7 cellular contexts compared by ENCODE assay signal in genomic region chr20:12250661-12251060, GRCh38.
DNase-seq lines count a peak whose midpoint lies in the region; ATAC-seq, FAIRE-seq and TF ChIP-seq lines count a peak whose summit lies in the region.
"Not testable (repeated sequence)": the region's sequence is repeated elsewhere in the genome, so short reads cannot be mapped to it uniquely, and the experiment has no call there.

No MANE protein-coding gene starts in this region.

- H4K5ac ChIP-seq in H1 (ENCODE audit: insufficient read length, low read depth, low read length), result not testable (repeated sequence)

- not testable (repeated sequence) for H3K14ac ChIP-seq in H1 (ENCODE audit: insufficient read length)

- CTCF ChIA-PET in HEK293 (lab: Yijun Ruan, JAX); K562 (lab: Yijun Ruan, JAX; ENCODE audit: low intra/inter-chr PET ratio); HepG2 (lab: Yijun Ruan, JAX; ENCODE audit: low intra/inter-chr PET ratio, low total read pairs): not testable (repeated sequence)
- CTCF ChIA-PET in H1 (lab: Charles Lee; ENCODE audit: partially characterized antibody), result interaction anchor here (1.1 kb wide), 1 partner anchor 107 kb away, joined by 3 read pairs; no protein-coding TSS in a partner anchor

- peaks cover 31% of the 10 kb centered on the region for H3K9me3 Mint-ChIP-seq in T-helper 1 cell treated with Interleukin-12 subunit alpha and Interleukin-12 subunit beta and Interleukin-4 antibody, amounts not matched to agents 30 μg/mL and 1 μg/mL, for 36 hours
- H3K9me3 Mint-ChIP-seq in neural progenitor cell, result not testable (repeated sequence)

- not testable (repeated sequence) for H3K23me2 ChIP-seq in H1 (ENCODE audit: low read depth, low read length)

- H3K27ac Mint-ChIP-seq in T-helper 1 cell treated with Interleukin-12 subunit alpha and Interleukin-12 subunit beta and Interleukin-4 antibody, amounts not matched to agents 30 μg/mL and 1 μg/mL, for 36 hours, result peak overlapping the region; percentile 5
- H3K27ac Mint-ChIP-seq in neural progenitor cell, result peak overlapping the region; percentile 51

- H3K27me3 Mint-ChIP-seq in T-helper 1 cell treated with Interleukin-12 subunit alpha and Interleukin-12 subunit beta and Interleukin-4 antibody, amounts not matched to agents 30 μg/mL and 1 μg/mL, for 36 hours (ENCODE audit: low read depth); neural progenitor cell (ENCODE audit: insufficient read depth, low read depth): not testable (repeated sequence)

- not testable (repeated sequence) for H2BK120ac ChIP-seq in H1 (replicated peaks; ENCODE audit: low read depth, low read length)

- POLR2A ChIA-PET in HEK293 (lab: Yijun Ruan, JAX); K562 (lab: Yijun Ruan, JAX); H1 (lab: Charles Lee; ENCODE audit: partially characterized antibody); HepG2 (lab: Yijun Ruan, JAX): not testable (repeated sequence)

- not testable (repeated sequence) for FAIRE-seq in K562 (lab: Jason Lieb, UNC); H1 (lab: Jason Lieb, UNC); HepG2 (lab: Jason Lieb, UNC)

- H2AK5ac ChIP-seq in H1 (ENCODE audit: low read depth, low read length), result not testable (repeated sequence)

- in situ Hi-C loops in K562 (cut with MboI); HepG2 (cut with HindIII; ENCODE audit: extremely low pct_ligation_motif_present, low pct_unique_long_range_greater_than_20kb): not testable (repeated sequence)

- not testable (repeated sequence) for H2BK5ac ChIP-seq in H1 (ENCODE audit: low read depth, low read length)

- not testable (repeated sequence) for H3K79me2 ChIP-seq in K562 (ENCODE audit: control insufficient read depth, insufficient read depth, low read length); H1 (ENCODE audit: control insufficient read depth in 1 of 2, insufficient read depth in 2 of 2, low read length in 2 of 2); HepG2 (ENCODE audit: insufficient read depth, low read length); neural progenitor cell (ENCODE audit: low read depth)

- H3K79me1 ChIP-seq in H1 (ENCODE audit: low read depth, low read length), result not testable (repeated sequence)

- H3K4me3 Mint-ChIP-seq in T-helper 1 cell treated with Interleukin-12 subunit alpha and Interleukin-12 subunit beta and Interleukin-4 antibody, amounts not matched to agents 30 μg/mL and 1 μg/mL, for 36 hours; neural progenitor cell: not testable (repeated sequence)

- H3K23ac ChIP-seq in H1 (ENCODE audit: insufficient read length), result not testable (repeated sequence)

- intact Hi-C loops in K562 (cut with micrococcal nuclease); HepG2 (cut with micrococcal nuclease; ENCODE audit: unreplicated experiment): not testable (repeated sequence)

- H3K4me2 ChIP-seq in K562 (ENCODE audit: insufficient read depth, low read length); H1 (ENCODE audit: insufficient read depth in 1 of 2, low read depth in 2 of 2, low read length in 2 of 2); HepG2 (ENCODE audit: low read depth, low read length); neural progenitor cell: not testable (repeated sequence)

- not testable (repeated sequence) for H4K8ac ChIP-seq in H1 (ENCODE audit: extremely low read depth, insufficient read depth, low read length)

- H3K36me3 ChIP-seq in HEK293 (ENCODE audit: control insufficient read depth in 2 of 2, insufficient read depth in 1 of 2, low read length in 2 of 2); K562 (ENCODE audit: control insufficient read depth, insufficient read depth, low read length); H1 (ENCODE audit: control insufficient read depth in 2 of 4, insufficient read depth in 4 of 4, low read length in 3 of 4); HepG2 (replicated peaks in 1 of 2; ENCODE audit: control insufficient read depth in 1 of 2, insufficient read depth in 2 of 2, low read length in 2 of 2); neural progenitor cell: not testable (repeated sequence)

- not testable (repeated sequence) for H2BK12ac ChIP-seq in H1 (ENCODE audit: low read depth, low read length)

- BruUV-seq in K562 (replicated peaks; lab: Mats Ljungman, UMichigan); HepG2 (replicated peaks; lab: Mats Ljungman, UMichigan): not testable (repeated sequence)

- not testable (repeated sequence) for H3K18ac ChIP-seq in H1 (ENCODE audit: extremely low read depth, low read length)

- not testable (repeated sequence) for ATAC-seq in SK-N-SH treated with all-trans-retinoic acid at 6 μM for 48 hours, K562, HepG2

- not testable (repeated sequence) for TF ChIP-seq CTCF in HEK293 (tag by site-specific recombination; IDR thresholded peaks at IDR 0.05); K562 (IDR thresholded peaks at IDR 0.05 in 2 of 3, conservative IDR thresholded peaks at IDR 0.05 in 1 of 3; ENCODE audit: insufficient read depth in 2 of 3, low read depth in 1 of 3, low read length in 3 of 3); H1 (IDR thresholded peaks at IDR 0.05; ENCODE audit: control extremely low read depth in 1 of 3, insufficient read depth in 1 of 3, low read depth in 1 of 3, low read length in 3 of 3); HepG2 (CRISPR knock-in tag; IDR thresholded peaks at IDR 0.05); neural progenitor cell (IDR thresholded peaks at IDR 0.05)

- H4K91ac ChIP-seq in H1 (replicated peaks; ENCODE audit: insufficient read length, low read length), result not testable (repeated sequence)

- H3K27me3 ChIP-seq in K562 (ENCODE audit: control insufficient read depth in 2 of 2, insufficient read depth in 2 of 2, low read length in 2 of 2); H1 (replicated peaks in 1 of 4; ENCODE audit: control insufficient read depth in 3 of 4, extremely low read depth in 1 of 4, insufficient read depth in 3 of 4, low read length in 3 of 4); HepG2 (ENCODE audit: control insufficient read depth in 1 of 2, insufficient read depth in 2 of 2, low read length in 2 of 2); neural progenitor cell: not testable (repeated sequence)

- 0% methylated on average over 1 of the region's 1 CpG for WGBS in K562 (ENCODE audit: insufficient coverage, low coverage, missing lambda C conversion rate)
- 88% methylated on average over 1 of the region's 1 CpG; no CpG with 5 or more reads in 1 of the 2 experiments for WGBS in H1 (ENCODE audit: extremely low coverage in 1 of 2, insufficient coverage in 1 of 2, insufficient read length in 1 of 2, insufficient replicate concordance in 2 of 2, low coverage in 1 of 2, low lambda C conversion rate in 2 of 2, missing lambda C conversion rate in 1 of 2), 2 experiments
- whole genome bisulfite sequencing in HepG2 (ENCODE audit: low lambda C conversion rate), result 0% methylated on average over 1 of the region's 1 CpG

- H3F3A ChIP-seq in neural progenitor cell (ENCODE audit: low read depth), result not testable (repeated sequence)

- H3K27ac ChIP-seq in HEK293 (ENCODE audit: extremely low read depth, low read depth, low read length); K562 (ENCODE audit: extremely low read depth, low read depth, low read length); H1 (ENCODE audit: low read depth, low read length); HepG2 (ENCODE audit: extremely low read length, insufficient read depth, low read length); neural progenitor cell: not testable (repeated sequence)

- not testable (repeated sequence) for TF ChIP-seq EP300 in K562 (IDR thresholded peaks at IDR 0.05; ENCODE audit: low read length); H1 (IDR thresholded peaks at IDR 0.05; ENCODE audit: borderline replicate concordance in 1 of 2, low read depth in 2 of 2, low read length in 2 of 2); HepG2 (IDR thresholded peaks at IDR 0.05; ENCODE audit: low read depth in 2 of 2, low read length in 2 of 2); HepG2 (CRISPR knock-in tag; IDR thresholded peaks at IDR 0.05; ENCODE audit: borderline replicate concordance)

- not testable (repeated sequence) for H4K20me1 ChIP-seq in K562 (replicated peaks; ENCODE audit: control insufficient read depth, insufficient read depth, low read length); H1 (replicated peaks in 1 of 2; ENCODE audit: control insufficient read depth in 1 of 2, insufficient read depth in 2 of 2, low read length in 2 of 2); HepG2 (ENCODE audit: insufficient read depth, low read length); neural progenitor cell (ENCODE audit: low read depth)

- not testable (repeated sequence) for H3K9me1 ChIP-seq in K562 (ENCODE audit: control insufficient read depth, insufficient read depth, low read length)

- H3K4me3 ChIP-seq in HEK293 (ENCODE audit: low read depth, low read length); K562; H1 (ENCODE audit: extremely low read depth in 1 of 4, insufficient read depth in 2 of 4, low read depth in 3 of 4, low read length in 4 of 4); HepG2 (replicated peaks in 1 of 3; ENCODE audit: insufficient read depth in 1 of 3, low read depth in 2 of 3, low read length in 3 of 3); neural progenitor cell: not testable (repeated sequence)

- not testable (repeated sequence) for H2AFZ ChIP-seq in K562 (ENCODE audit: low read depth, low read length); H1 (ENCODE audit: low read length); HepG2 (ENCODE audit: low read length); neural progenitor cell (replicated peaks)

- H3K4ac ChIP-seq in H1 (replicated peaks; ENCODE audit: insufficient read length, low read depth, low read length), result not testable (repeated sequence)

- DNase-seq in K562 (ENCODE audit: extremely low read depth in 1 of 4, low spot score in 3 of 4); H1 (ENCODE audit: low read depth in 1 of 2, low spot score in 2 of 2); HepG2 (ENCODE audit: low spot score); neural progenitor cell (ENCODE audit: low spot score): not testable (repeated sequence)

- H3K9me3 ChIP-seq in HEK293 (ENCODE audit: control insufficient read depth, insufficient read depth, low read depth, low read length); K562 (replicated peaks; ENCODE audit: control insufficient read depth, insufficient read depth, low read depth, low read length); H1 (ENCODE audit: insufficient read depth in 2 of 2, low read depth in 1 of 2, low read length in 1 of 2); HepG2 (ENCODE audit: low read length); neural progenitor cell (ENCODE audit: low read depth): not testable (repeated sequence)

- H3K4me1 ChIP-seq in HEK293 (ENCODE audit: control insufficient read depth, insufficient read depth, low read length); K562 (replicated peaks in 1 of 2; ENCODE audit: control insufficient read depth in 2 of 2, insufficient read depth in 2 of 2, low read length in 2 of 2); H1 (replicated peaks in 1 of 4; ENCODE audit: control insufficient read depth in 3 of 4, insufficient read depth in 4 of 4, low read length in 3 of 4); HepG2 (ENCODE audit: insufficient read depth, low read length); neural progenitor cell: not testable (repeated sequence)

- not testable (repeated sequence) for TF ChIP-seq RAD21 in K562 (CRISPR knock-in tag; conservative IDR thresholded peaks at IDR 0.05 in 1 of 2, IDR thresholded peaks at IDR 0.05 in 1 of 2); H1 (IDR thresholded peaks at IDR 0.05 in 1 of 2, conservative IDR thresholded peaks at IDR 0.05 in 1 of 2; ENCODE audit: low read depth in 2 of 2, low read length in 2 of 2); HepG2 (CRISPR knock-in tag; IDR thresholded peaks at IDR 0.05)

- not testable (repeated sequence) for H3K36me3 Mint-ChIP-seq in T-helper 1 cell treated with Interleukin-12 subunit alpha and Interleukin-12 subunit beta and Interleukin-4 antibody, amounts not matched to agents 30 μg/mL and 1 μg/mL, for 36 hours (ENCODE audit: low read depth); neural progenitor cell

- H3K9ac ChIP-seq in K562 (ENCODE audit: insufficient read depth in 1 of 2, low read depth in 2 of 2, low read length in 2 of 2); H1 (replicated peaks in 1 of 4; ENCODE audit: extremely low read depth in 1 of 4, low read depth in 3 of 4, low read length in 3 of 4); HepG2 (ENCODE audit: insufficient read depth, low read depth, low read length); neural progenitor cell: not testable (repeated sequence)

- H3K56ac ChIP-seq in H1 (replicated peaks; ENCODE audit: insufficient read length, low read depth, low read length), result not testable (repeated sequence)

- not testable (repeated sequence) for TF ChIP-seq POLR2A in K562 (conservative IDR thresholded peaks at IDR 0.05); H1 (IDR thresholded peaks at IDR 0.05; ENCODE audit: control extremely low read depth in 1 of 2, low read depth in 2 of 2, low read length in 2 of 2); HepG2 (IDR thresholded peaks at IDR 0.05; ENCODE audit: insufficient read depth in 1 of 2, low read depth in 2 of 2, low read length in 2 of 2)

- not testable (repeated sequence) for H2BK20ac ChIP-seq in H1 (ENCODE audit: low read length)

- H2BK15ac ChIP-seq in H1 (ENCODE audit: low read length), result not testable (repeated sequence)

- H3K4me1 Mint-ChIP-seq in T-helper 1 cell treated with Interleukin-12 subunit alpha and Interleukin-12 subunit beta and Interleukin-4 antibody, amounts not matched to agents 30 μg/mL and 1 μg/mL, for 36 hours (ENCODE audit: low read depth); neural progenitor cell: not testable (repeated sequence)
